ENCODE assay signal across 20 cellular contexts in the genomic region with DNA sequence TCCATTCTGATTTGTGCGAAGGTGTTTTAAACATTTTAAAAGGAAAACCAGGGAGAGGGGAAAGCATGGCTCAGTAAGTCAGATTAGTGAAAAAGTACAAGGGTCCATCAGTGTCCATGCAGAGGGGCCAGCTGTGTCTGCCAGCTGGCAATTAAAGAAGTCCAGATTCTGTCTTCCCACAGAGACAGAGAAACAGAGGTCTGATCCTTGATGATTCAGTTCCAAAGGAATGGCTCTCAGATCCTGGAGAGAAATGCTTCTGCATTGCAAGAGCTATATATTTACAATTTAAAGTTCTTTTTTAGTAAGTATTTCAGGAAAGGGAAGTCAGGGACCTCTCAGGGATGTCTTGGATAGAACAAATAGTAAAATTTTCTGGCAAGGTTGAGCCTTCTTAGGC. TPM values are rescaled to one million over a fixed set of nuclear protein-coding genes. Genes with fewer than 3 reads are reported as not detected.
DNase-seq lines count a peak whose midpoint lies in the region; TF ChIP-seq lines count a peak whose summit lies in the region.
"Had no signal": no experiment of that assay in that cellular context is flagged by ENCODE, and none has a peak within 500 bp of the region (broad histone marks: within the 10 kb centered on the region; RNA-seq: fewer than 3 reads in every experiment).

No MANE protein-coding gene starts in this region.

- intact Hi-C loops in colonic mucosa (cut with DNase I), result no loop called here

- no peak overlapping the region for H3K27ac ChIP-seq in colonic mucosa
- H3K27ac ChIP-seq: testis had no signal

- H3K4me1 ChIP-seq in colonic mucosa, result no peaks in the 10 kb centered on the region
- H3K4me1 ChIP-seq: testis had no signal

- no peaks in the 10 kb centered on the region for H3K36me3 ChIP-seq in colonic mucosa
- H3K36me3 ChIP-seq: sigmoid colon had no signal

- peak; percentile 55 for DNase-seq in HCEC 1CT
- peak; percentile 46 for DNase-seq in astrocyte of the hippocampus (ENCODE audit: low read depth, low spot score)
- peak; percentile 6 for DNase-seq in hepatic stellate cell (ENCODE audit: low spot score)
- DNase-seq in SW 1271 (lab: John Stamatoyannopoulos, UW), result no peak
- DNase-seq in Ammon's horn (ENCODE audit: low spot score), result no peak
- no peak for DNase-seq in colonic mucosa
- DNase-seq in SHP77 (lab: John Stamatoyannopoulos, UW), result no peak
- DNase-seq: head of caudate nucleus; kidney; NCI-H1105; NCI-H2171 treated with DMSO at 0.1 percent for 48 hours; NCI-H774; occipital lobe; sigmoid colon; stimulated activated CD4-positive, alpha-beta T cell treated with anti-CD3 and anti-CD28 coated beads, Interleukin-4, amount 100 ng/mL, for 24 hours; stimulated activated CD8-positive, alpha-beta memory T cell treated with anti-CD3 and anti-CD28 coated beads, Interleukin-4, amount 100 ng/mL, for 48 hours; testis had no signal

- H3K9me3 ChIP-seq in colonic mucosa, result no peaks in the 10 kb centered on the region
- H3K9me3 ChIP-seq: sigmoid colon, testis had no signal

- H3K27me3 ChIP-seq in colonic mucosa, result no peaks in the 10 kb centered on the region
- H3K27me3 ChIP-seq: sigmoid colon, testis had no signal

- H3K9ac ChIP-seq in colonic mucosa (ENCODE audit: low read depth in 2 of 2, low read length in 2 of 2), result no peak overlapping the region

- no peak for TF ChIP-seq CTCF in colonic mucosa (IDR thresholded peaks at IDR 0.05)

- H3K4me3 ChIP-seq in colonic mucosa, result no peak overlapping the region
- H3K4me3 ChIP-seq: K562, sigmoid colon, testis had no signal

RNA-seq across cellular contexts. Expression of a gene that starts 56.2 kb away (rescaled TPM):
- 10 to 100 TPM; 44.6 to 69.2 TPM for total RNA-seq in colonic mucosa
- total RNA-seq: activated naive CD4-positive, alpha-beta T cell treated with anti-CD3 and anti-CD28 coated beads, Interleukin-2, amount 50 U/mL, for 72 hours; K562; mononuclear cell; sigmoid colon had no signal

Comparison
In these comparisons a context has a peak if more than half of its experiments do, and no peak if none do; other contexts are left out.
1. DNase-seq: peak in HCEC 1CT (single experiment), astrocyte of the hippocampus (single experiment) and hepatic stellate cell (single experiment); none in SW 1271 (0 of 2), Ammon's horn (single experiment), colonic mucosa (single experiment) and SHP77 (0 of 2).